In genomic region chr11:70863186-70863585, GRCh38 we compare ENCODE assay signal across 27 cellular contexts.
"Had no signal": no experiment of that assay in that cellular context is flagged by ENCODE, and none has a peak within 500 bp of the region (broad histone marks: within the 10 kb centered on the region; RNA-seq: fewer than 3 reads in every experiment).

No MANE protein-coding gene starts in this region.

- DNase-seq: colonic mucosa; cortex of kidney; dermis blood vessel endothelial cell; effector CD4-positive, alpha-beta T cell; effector CD8-positive, alpha-beta T cell; effector memory CD4-positive, alpha-beta T cell; effector memory CD8-positive, alpha-beta T cell; endodermal cell; erythroblast; esophagus squamous epithelium; foreskin fibroblast; foreskin keratinocyte; foreskin melanocyte; gastrocnemius medialis; glutamatergic neuron; head of caudate nucleus; heart left ventricle; heart right ventricle had no signal

- ATAC-seq: effector memory CD8-positive, alpha-beta T cell; esophagus mucosa; foreskin keratinocyte; gastrocnemius medialis; gastroesophageal sphincter; heart left ventricle; heart right ventricle had no signal

- FAIRE-seq: colon, endometrium, endothelial cell of umbilical vein, frontal cortex had no signal

- H3K27ac ChIP-seq: colonic mucosa, coronary artery, epithelial cell of prostate, esophagus muscularis mucosa, esophagus squamous epithelium, foreskin keratinocyte, gastrocnemius medialis, gastroesophageal sphincter, heart left ventricle, heart right ventricle had no signal

- H3K9me3 ChIP-seq: colonic mucosa, esophagus muscularis mucosa, esophagus squamous epithelium, gastrocnemius medialis, gastroesophageal sphincter, heart left ventricle, heart right ventricle had no signal

- H3K4me1 ChIP-seq: colonic mucosa, esophagus muscularis mucosa, esophagus squamous epithelium, foreskin keratinocyte, gastroesophageal sphincter, heart left ventricle, heart right ventricle had no signal

- H3K4me3 ChIP-seq: colonic mucosa, coronary artery, esophagus muscularis mucosa, esophagus squamous epithelium, gastrocnemius medialis, gastroesophageal sphincter, heart left ventricle, heart right ventricle had no signal

- H3K27me3 ChIP-seq: colonic mucosa, esophagus muscularis mucosa, esophagus squamous epithelium, foreskin keratinocyte, gastroesophageal sphincter had no signal

- H3K36me3 ChIP-seq: colonic mucosa, esophagus muscularis mucosa, esophagus squamous epithelium, gastrocnemius medialis, gastroesophageal sphincter, heart left ventricle, heart right ventricle had no signal
